Comparison of ENCODE assay signal across 8 cellular contexts in the genomic region with DNA sequence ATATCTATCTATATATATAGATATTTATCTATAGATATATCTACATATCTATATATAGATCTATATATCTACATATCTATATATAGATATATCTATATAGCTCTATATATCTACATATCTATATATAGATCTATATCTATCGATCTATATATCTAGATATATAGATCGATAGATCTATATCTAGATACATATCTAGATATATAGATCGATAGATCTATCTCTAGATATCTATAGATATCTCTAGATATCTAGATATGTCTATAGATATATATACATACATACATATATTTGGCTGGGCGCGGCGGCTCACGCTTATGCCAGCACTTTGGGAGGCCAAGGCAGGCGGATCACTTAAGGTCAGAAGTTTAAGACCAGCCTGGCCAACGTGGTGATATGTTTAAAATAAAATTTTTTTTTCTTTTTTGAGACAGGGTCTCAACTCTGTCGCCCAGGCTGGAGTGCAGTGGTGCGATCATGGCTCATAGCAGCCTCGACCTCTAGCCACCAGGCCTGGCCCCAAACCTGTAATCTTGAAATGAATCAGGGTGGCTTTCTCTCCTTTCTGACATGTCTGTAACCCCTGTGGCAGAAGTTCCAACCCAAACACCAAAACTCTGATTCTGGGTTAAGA. TPM values are rescaled to one million over a fixed set of nuclear protein-coding genes. Genes with fewer than 3 reads are reported as not detected.
DNase-seq lines count a peak whose midpoint lies in the region; ATAC-seq and TF ChIP-seq lines count a peak whose summit lies in the region.

No MANE protein-coding gene starts in this region.

- no peak for TF ChIP-seq CTCF in cardiac muscle cell (IDR thresholded peaks at IDR 0.05; ENCODE audit: low read depth, low read length)
- TF ChIP-seq CTCF in WERI-Rb-1 (IDR thresholded peaks at IDR 0.05; ENCODE audit: low read depth, low read length) = no peak
- no peak for TF ChIP-seq CTCF in right atrium auricular region (IDR thresholded peaks at IDR 0.05)
- no peak for TF ChIP-seq CTCF in upper lobe of left lung (IDR thresholded peaks at IDR 0.05)

- no peak for DNase-seq in cardiac muscle cell (ENCODE audit: low read depth in 1 of 2, low spot score in 1 of 2)
- DNase-seq in left cardiac atrium = no peak
- no peak for DNase-seq in WERI-Rb-1
- no peak for DNase-seq in right atrium auricular region (ENCODE audit: low spot score)
- peak in 1 of 2 donors; percentile 60 for DNase-seq in upper lobe of left lung
- no peak for DNase-seq in HuH-7 (ENCODE audit: low spot score)

- no peaks in the 10 kb centered on the region for H3K9me3 ChIP-seq in cardiac muscle cell (ENCODE audit: low read depth)
- H3K9me3 ChIP-seq in WERI-Rb-1 (ENCODE audit: severe bottlenecking) = no peaks in the 10 kb centered on the region
- H3K9me3 ChIP-seq in right atrium auricular region = no peaks in the 10 kb centered on the region
- no peaks in the 10 kb centered on the region for H3K9me3 ChIP-seq in upper lobe of left lung

- TF ChIP-seq POLR2A in upper lobe of left lung (IDR thresholded peaks at IDR 0.05) = no peak

- H3K27ac ChIP-seq in cardiac muscle cell (peak overlapping the region; percentile 64), WERI-Rb-1 (no peak overlapping the region; the same call in 1 of the 2 replicates), right atrium auricular region (peak overlapping the region; percentile 11 to 33), upper lobe of left lung (peak overlapping the region in 2 of 4 donors; percentile 11 to 78)

- peak overlapping the region; percentile 27 for H3K4me3 ChIP-seq in cardiac muscle cell
- H3K4me3 ChIP-seq in WERI-Rb-1 (ENCODE audit: low read depth, low read length) = peak overlapping the region; percentile 45
- H3K4me3 ChIP-seq in right atrium auricular region = peak overlapping the region; percentile 46 to 55
- H3K4me3 ChIP-seq in upper lobe of left lung = peak overlapping the region in 3 of 4 donors; percentile 44 to 57 (median 57)

- ATAC-seq in left cardiac atrium (no peak), upper lobe of left lung (ENCODE audit: low FRiP score in 2 of 2) (no peak), HG02798 (IDR thresholded peaks at IDR 0.05; ENCODE audit: poor library complexity, unreplicated experiment) (no peak), GM21526 (IDR thresholded peaks at IDR 0.05; ENCODE audit: low FRiP score, unreplicated experiment) (no peak)

- WGBS in upper lobe of left lung, 2 donors = 81 to 87% methylated on average over 11 to 12 of the region's 12 CpGs

- intact Hi-C loops in left cardiac atrium (cut with DNase I) = loop anchor here in 1 of 2 donors (2.0 kb wide), 1 partner anchor 329 kb away; no protein-coding TSS in a partner anchor

- no peaks in the 10 kb centered on the region for H3K4me1 ChIP-seq in cardiac muscle cell (ENCODE audit: low read depth)
- no peaks in the 10 kb centered on the region for H3K4me1 ChIP-seq in right atrium auricular region
- peaks cover 0 to 5% (median 0%) of the 10 kb centered on the region in 4 donors for H3K4me1 ChIP-seq in upper lobe of left lung

- H3K27me3 ChIP-seq in cardiac muscle cell (no peaks in the 10 kb centered on the region), WERI-Rb-1 (ENCODE audit: insufficient read depth, low read depth, severe bottlenecking) (no peaks in the 10 kb centered on the region), right atrium auricular region (no peaks in the 10 kb centered on the region), upper lobe of left lung (no peaks in the 10 kb centered on the region)

- TF ChIP-seq EP300 in upper lobe of left lung (IDR thresholded peaks at IDR 0.05) = no peak

- peaks cover 21% of the 10 kb centered on the region for H3K36me3 ChIP-seq in cardiac muscle cell
- peaks cover 20% of the 10 kb centered on the region for H3K36me3 ChIP-seq in WERI-Rb-1
- H3K36me3 ChIP-seq in right atrium auricular region = peaks cover 31% of the 10 kb centered on the region
- peaks cover 14 to 34% (median 29%) of the 10 kb centered on the region in 4 donors for H3K36me3 ChIP-seq in upper lobe of left lung

RNA-seq across cellular contexts. Expression of gene ARPC3, which starts 18.1 kb away (rescaled TPM):
- total RNA-seq in cardiac muscle cell = 94.0 and 171 TPM in 2 replicates
- 228 and 245 TPM in 2 replicates for polyA plus RNA-seq in cardiac muscle cell
- 100 to 1,000 TPM; 108 to 123 TPM for total RNA-seq in left cardiac atrium
- total RNA-seq in right atrium auricular region = 100 to 1,000 TPM in 1 of 2 donors, 10 to 100 TPM in 1; 96.4 to 138 TPM
- total RNA-seq in upper lobe of left lung = 100 to 1,000 TPM; 139 to 347 (median 245) TPM

RNA-seq across cellular contexts. Expression of gene ANAPC7, which starts 28.6 kb away (rescaled TPM):
- 37.2 and 55.4 TPM in 2 replicates for total RNA-seq in cardiac muscle cell
- polyA plus RNA-seq in cardiac muscle cell = 48.2 and 54.6 TPM in 2 replicates
- 10 to 100 TPM; 32.7 to 35.0 TPM for total RNA-seq in left cardiac atrium
- 10 to 100 TPM; 30.4 to 30.9 TPM for total RNA-seq in right atrium auricular region
- total RNA-seq in upper lobe of left lung = 10 to 100 TPM; 33.5 to 90.1 (median 43.1) TPM

RNA-seq across cellular contexts. Expression of gene GPN3, which starts 36.0 kb away (rescaled TPM):
- total RNA-seq in cardiac muscle cell = 9.9 and 18.6 TPM in 2 replicates
- polyA plus RNA-seq in cardiac muscle cell = 48.7 and 57.8 TPM in 2 replicates
- total RNA-seq in left cardiac atrium = 10 to 100 TPM; 24.2 to 32.3 TPM
- total RNA-seq in right atrium auricular region = 10 to 100 TPM; 18.7 to 22.0 TPM
- total RNA-seq in upper lobe of left lung = 10 to 100 TPM in 4 of 6 donors, 1 to 10 TPM in 2; 4.1 to 31.4 (median 19.6) TPM

RNA-seq across cellular contexts. Expression of gene FAM216A, which starts 36.6 kb away (rescaled TPM):
- 41.8 and 43.3 TPM in 2 replicates for total RNA-seq in cardiac muscle cell
- polyA plus RNA-seq in cardiac muscle cell = 54.3 and 66.4 TPM in 2 replicates
- total RNA-seq in left cardiac atrium = 1 to 10 TPM; 6.1 to 8.5 TPM
- 1 to 10 TPM; 6.9 to 10.0 TPM for total RNA-seq in right atrium auricular region
- total RNA-seq in upper lobe of left lung = 1 to 10 TPM; 3.1 to 6.1 (median 3.2) TPM
